1 cellular context compared by ENCODE assay signal in the genomic region with DNA sequence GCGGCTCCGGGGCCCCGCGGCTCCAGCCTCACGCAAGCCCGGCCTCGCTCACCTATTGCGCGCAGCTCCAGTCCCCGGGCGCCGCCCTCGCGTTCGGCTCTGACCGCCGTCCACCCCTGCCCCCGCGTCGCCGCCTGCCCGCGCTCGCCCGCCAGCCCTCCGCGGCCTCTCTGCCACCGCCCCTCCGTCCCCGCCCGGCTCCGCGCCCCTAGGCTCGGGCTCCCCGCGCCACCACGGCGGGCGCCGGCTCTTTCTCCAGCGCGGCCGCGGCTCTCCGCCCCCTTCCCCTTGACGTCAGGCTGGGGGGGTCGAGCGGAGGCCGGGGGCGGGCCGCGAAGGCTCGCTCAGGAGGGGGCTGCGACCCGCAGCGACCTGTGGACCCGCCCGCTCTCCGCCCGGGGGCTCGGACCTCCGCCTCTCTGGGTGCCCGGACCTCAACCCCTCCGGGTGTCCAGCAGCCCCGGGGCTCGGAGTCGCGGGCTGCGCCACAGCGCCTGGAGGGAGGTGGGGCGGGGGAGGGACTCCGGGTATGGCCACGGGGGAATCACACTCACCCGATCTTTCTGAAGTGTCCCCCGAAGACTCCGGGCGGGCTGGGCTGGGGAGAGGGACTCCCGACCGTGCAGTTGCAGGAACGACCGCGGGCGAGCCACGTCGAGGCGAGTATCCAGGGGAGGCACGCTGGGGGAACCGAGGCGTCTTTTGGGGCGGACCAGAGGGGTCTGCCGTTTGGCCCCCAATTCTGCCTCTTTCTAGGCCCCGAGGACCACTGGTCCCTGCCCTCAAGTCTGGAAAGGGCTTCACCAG.
TF ChIP-seq lines count a peak whose summit lies in the region.

TSS of gene SEMA4C (minus strand) at position 257 of the 807 bp plus-strand sequence. CDS start 2,194 bp downstream, outside the sequence.

TF ChIP-seq in HepG2, 621 proteins besides CTCF, POLR2A, EP300 and RAD21 (continued from another document and continues in another):
- no peak for TF ChIP-seq BCL3 (CRISPR knock-in tag; IDR thresholded peaks at IDR 0.05)
- TF ChIP-seq, protein P1, sequence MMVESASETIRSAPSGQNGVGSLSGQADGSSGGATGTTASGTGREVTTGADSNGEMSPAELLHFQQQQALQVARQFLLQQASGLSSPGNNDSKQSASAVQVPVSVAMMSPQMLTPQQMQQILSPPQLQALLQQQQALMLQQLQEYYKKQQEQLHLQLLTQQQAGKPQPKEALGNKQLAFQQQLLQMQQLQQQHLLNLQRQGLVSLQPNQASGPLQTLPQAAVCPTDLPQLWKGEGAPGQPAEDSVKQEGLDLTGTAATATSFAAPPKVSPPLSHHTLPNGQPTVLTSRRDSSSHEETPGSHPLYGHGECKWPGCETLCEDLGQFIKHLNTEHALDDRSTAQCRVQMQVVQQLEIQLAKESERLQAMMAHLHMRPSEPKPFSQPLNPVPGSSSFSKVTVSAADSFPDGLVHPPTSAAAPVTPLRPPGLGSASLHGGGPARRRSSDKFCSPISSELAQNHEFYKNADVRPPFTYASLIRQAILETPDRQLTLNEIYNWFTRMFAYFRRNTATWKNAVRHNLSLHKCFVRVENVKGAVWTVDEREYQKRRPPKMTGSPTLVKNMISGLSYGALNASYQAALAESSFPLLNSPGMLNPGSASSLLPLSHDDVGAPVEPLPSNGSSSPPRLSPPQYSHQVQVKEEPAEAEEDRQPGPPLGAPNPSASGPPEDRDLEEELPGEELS (CRISPR knock-in tag; IDR thresholded peaks at IDR 0.05): 0 out of 2 replicates have a peak, but pooled peaks have one; percentile 23
- TF ChIP-seq ZSCAN29 (CRISPR knock-in tag; conservative IDR thresholded peaks at IDR 0.05): no peak
- peak; percentile 80; the same call in 1 of the 2 replicates for TF ChIP-seq UBTF (CRISPR knock-in tag; IDR thresholded peaks at IDR 0.05)
- no peak for TF ChIP-seq ZNF552 (CRISPR knock-in tag; IDR thresholded peaks at IDR 0.05; ENCODE audit: borderline replicate concordance)
- no peak for TF ChIP-seq ZNF670 (CRISPR knock-in tag; IDR thresholded peaks at IDR 0.05; ENCODE audit: borderline replicate concordance)
- TF ChIP-seq ZNF879 (CRISPR knock-in tag; IDR thresholded peaks at IDR 0.05): 0 out of 2 replicates have a peak, but pooled peaks have one; percentile 34
- TF ChIP-seq HNRNPL (IDR thresholded peaks at IDR 0.05; ENCODE audit: low read depth, low read length): no peak
- TF ChIP-seq MYPOP (CRISPR knock-in tag; IDR thresholded peaks at IDR 0.05): no peak
- peak; percentile 56; the same call in 1 of the 2 replicates for TF ChIP-seq ZBTB3 (CRISPR knock-in tag; IDR thresholded peaks at IDR 0.05; ENCODE audit: borderline replicate concordance, low read depth)
- TF ChIP-seq ATF7-NPFF (CRISPR knock-in tag; IDR thresholded peaks at IDR 0.05; ENCODE audit: low read depth): no peak
- peak; percentile 52 for TF ChIP-seq DRAP1 (CRISPR knock-in tag; IDR thresholded peaks at IDR 0.05)
- peak; percentile 76 for TF ChIP-seq KDM5B (CRISPR knock-in tag; IDR thresholded peaks at IDR 0.05; ENCODE audit: borderline replicate concordance)
- TF ChIP-seq ZFP1 (CRISPR knock-in tag; IDR thresholded peaks at IDR 0.05): no peak
- TF ChIP-seq NFE2L1 (CRISPR knock-in tag; IDR thresholded peaks at IDR 0.05; ENCODE audit: borderline replicate concordance): no peak
- TF ChIP-seq, protein P2, sequence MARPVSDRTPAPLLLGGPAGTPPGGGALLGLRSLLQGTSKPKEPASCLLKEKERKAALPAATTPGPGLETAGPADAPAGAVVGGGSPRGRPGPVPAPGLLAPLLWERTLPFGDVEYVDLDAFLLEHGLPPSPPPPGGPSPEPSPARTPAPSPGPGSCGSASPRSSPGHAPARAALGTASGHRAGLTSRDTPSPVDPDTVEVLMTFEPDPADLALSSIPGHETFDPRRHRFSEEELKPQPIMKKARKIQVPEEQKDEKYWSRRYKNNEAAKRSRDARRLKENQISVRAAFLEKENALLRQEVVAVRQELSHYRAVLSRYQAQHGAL (CRISPR knock-in tag; IDR thresholded peaks at IDR 0.05; ENCODE audit: not compliant biosample characterization): no peak
- TF ChIP-seq, protein P3, sequence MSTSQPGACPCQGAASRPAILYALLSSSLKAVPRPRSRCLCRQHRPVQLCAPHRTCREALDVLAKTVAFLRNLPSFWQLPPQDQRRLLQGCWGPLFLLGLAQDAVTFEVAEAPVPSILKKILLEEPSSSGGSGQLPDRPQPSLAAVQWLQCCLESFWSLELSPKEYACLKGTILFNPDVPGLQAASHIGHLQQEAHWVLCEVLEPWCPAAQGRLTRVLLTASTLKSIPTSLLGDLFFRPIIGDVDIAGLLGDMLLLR (CRISPR knock-in tag; IDR thresholded peaks at IDR 0.05): no peak
- TF ChIP-seq ZSCAN31 (CRISPR knock-in tag; IDR thresholded peaks at IDR 0.05; ENCODE audit: low read depth): 0 out of 2 replicates have a peak, but pooled peaks have one; percentile 42
- TF ChIP-seq ZNF713 (CRISPR knock-in tag; IDR thresholded peaks at IDR 0.05): no peak
- TF ChIP-seq SMARCC2 (IDR thresholded peaks at IDR 0.05): no peak
- TF ChIP-seq PAX8 (CRISPR knock-in tag; IDR thresholded peaks at IDR 0.05; ENCODE audit: borderline replicate concordance): no peak
- TF ChIP-seq ZNF30 (CRISPR knock-in tag; IDR thresholded peaks at IDR 0.05): no peak
- TF ChIP-seq NPAS2 (CRISPR knock-in tag; IDR thresholded peaks at IDR 0.05; ENCODE audit: borderline replicate concordance): no peak
- no peak for TF ChIP-seq ZNF263 (CRISPR knock-in tag; IDR thresholded peaks at IDR 0.05)
- TF ChIP-seq NFE2L2 (IDR thresholded peaks at IDR 0.05; ENCODE audit: low read length): no peak
- no peak for TF ChIP-seq PITX1 (CRISPR knock-in tag; IDR thresholded peaks at IDR 0.05)
- TF ChIP-seq TERF1 (CRISPR knock-in tag; IDR thresholded peaks at IDR 0.05): no peak; the same call in 1 of the 2 replicates
- no peak for TF ChIP-seq XBP1 (CRISPR knock-in tag; IDR thresholded peaks at IDR 0.05)
- no peak for TF ChIP-seq GATA4 (IDR thresholded peaks at IDR 0.05; ENCODE audit: borderline replicate concordance, low read depth)
- TF ChIP-seq FOXK2 (IDR thresholded peaks at IDR 0.05): no peak
- TF ChIP-seq, protein P4, sequence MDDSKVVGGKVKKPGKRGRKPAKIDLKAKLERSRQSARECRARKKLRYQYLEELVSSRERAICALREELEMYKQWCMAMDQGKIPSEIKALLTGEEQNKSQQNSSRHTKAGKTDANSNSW (CRISPR knock-in tag; IDR thresholded peaks at IDR 0.05; ENCODE audit: borderline replicate concordance): no peak
- TF ChIP-seq, protein P5, sequence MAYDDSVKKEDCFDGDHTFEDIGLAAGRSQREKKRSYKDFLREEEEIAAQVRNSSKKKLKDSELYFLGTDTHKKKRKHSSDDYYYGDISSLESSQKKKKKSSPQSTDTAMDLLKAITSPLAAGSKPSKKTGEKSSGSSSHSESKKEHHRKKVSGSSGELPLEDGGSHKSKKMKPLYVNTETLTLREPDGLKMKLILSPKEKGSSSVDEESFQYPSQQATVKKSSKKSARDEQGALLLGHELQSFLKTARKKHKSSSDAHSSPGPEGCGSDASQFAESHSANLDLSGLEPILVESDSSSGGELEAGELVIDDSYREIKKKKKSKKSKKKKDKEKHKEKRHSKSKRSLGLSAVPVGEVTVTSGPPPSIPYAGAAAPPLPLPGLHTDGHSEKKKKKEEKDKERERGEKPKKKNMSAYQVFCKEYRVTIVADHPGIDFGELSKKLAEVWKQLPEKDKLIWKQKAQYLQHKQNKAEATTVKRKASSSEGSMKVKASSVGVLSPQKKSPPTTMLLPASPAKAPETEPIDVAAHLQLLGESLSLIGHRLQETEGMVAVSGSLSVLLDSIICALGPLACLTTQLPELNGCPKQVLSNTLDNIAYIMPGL (CRISPR knock-in tag; IDR thresholded peaks at IDR 0.05; ENCODE audit: borderline replicate concordance in 1 of 2, low read depth in 1 of 2): peak in 1 of 2 experiments; percentile 79; a peak in 3 of 4 replicates
- TF ChIP-seq ZKSCAN1 (IDR thresholded peaks at IDR 0.05; ENCODE audit: low read length): no peak
- TF ChIP-seq ZNF768 (CRISPR knock-in tag; IDR thresholded peaks at IDR 0.05): no peak
- no peak for TF ChIP-seq PAWR (CRISPR knock-in tag; IDR thresholded peaks at IDR 0.05; ENCODE audit: borderline replicate concordance)
- no peak for TF ChIP-seq TRIM24 (CRISPR knock-in tag; IDR thresholded peaks at IDR 0.05)
- TF ChIP-seq, protein P6, sequence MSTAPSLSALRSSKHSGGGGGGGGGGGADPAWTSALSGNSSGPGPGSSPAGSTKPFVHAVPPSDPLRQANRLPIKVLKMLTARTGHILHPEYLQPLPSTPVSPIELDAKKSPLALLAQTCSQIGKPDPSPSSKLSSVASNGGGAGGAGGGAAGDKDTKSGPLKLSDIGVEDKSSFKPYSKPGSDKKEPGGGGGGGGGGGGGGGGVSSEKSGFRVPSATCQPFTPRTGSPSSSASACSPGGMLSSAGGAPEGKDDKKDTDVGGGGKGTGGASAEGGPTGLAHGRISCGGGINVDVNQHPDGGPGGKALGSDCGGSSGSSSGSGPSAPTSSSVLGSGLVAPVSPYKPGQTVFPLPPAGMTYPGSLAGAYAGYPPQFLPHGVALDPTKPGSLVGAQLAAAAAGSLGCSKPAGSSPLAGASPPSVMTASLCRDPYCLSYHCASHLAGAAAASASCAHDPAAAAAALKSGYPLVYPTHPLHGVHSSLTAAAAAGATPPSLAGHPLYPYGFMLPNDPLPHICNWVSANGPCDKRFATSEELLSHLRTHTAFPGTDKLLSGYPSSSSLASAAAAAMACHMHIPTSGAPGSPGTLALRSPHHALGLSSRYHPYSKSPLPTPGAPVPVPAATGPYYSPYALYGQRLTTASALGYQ (CRISPR knock-in tag; IDR thresholded peaks at IDR 0.05): no peak
- no peak for TF ChIP-seq CENPBD1 (CRISPR knock-in tag; IDR thresholded peaks at IDR 0.05; ENCODE audit: borderline replicate concordance, low read depth)
- TF ChIP-seq ZNF564 (CRISPR knock-in tag; IDR thresholded peaks at IDR 0.05): peak; percentile 20; the same call in 1 of the 2 replicates
- TF ChIP-seq ATAD3A (CRISPR knock-in tag; IDR thresholded peaks at IDR 0.05): no peak
